1 cellular context compared by ENCODE assay signal in the genomic region with DNA sequence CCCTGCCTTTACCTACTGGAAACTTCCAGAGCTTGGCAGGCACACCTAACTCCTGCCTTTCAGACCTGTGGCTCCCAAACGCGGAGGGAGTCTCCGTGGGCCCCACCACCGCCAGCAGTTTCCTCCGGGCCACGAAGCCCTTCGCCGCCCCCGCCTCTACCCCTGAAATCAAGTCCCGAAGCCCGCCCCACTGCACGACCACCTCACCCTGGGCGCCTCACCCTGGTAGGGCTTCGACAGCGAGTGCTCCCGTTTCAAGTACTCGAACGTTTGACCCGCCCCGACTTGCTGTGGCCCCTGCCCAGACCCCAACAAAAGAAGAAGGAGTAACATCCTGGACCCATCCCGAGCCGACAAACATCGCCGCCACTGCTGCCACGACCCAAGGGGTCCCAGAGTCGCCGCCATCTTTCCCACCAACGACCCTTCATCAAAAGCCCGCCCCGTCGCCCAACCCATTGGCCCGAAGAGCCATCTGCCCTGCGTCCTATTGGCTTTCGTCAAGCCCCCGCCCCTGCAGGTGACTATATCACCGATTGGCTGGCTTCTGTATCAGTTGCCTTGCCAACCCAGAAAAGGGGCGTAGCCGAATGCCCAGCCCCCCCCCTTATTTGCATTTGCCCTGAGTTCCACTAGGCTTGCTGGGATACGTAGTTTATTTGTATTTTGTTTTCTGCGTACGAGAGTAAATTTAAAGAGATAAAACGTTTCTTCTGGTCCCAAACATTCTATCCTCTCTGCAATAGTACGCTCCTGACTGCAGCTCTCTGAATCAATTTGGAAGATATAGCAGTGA.
TF ChIP-seq lines count a peak whose summit lies in the region.

A gene with protein sequence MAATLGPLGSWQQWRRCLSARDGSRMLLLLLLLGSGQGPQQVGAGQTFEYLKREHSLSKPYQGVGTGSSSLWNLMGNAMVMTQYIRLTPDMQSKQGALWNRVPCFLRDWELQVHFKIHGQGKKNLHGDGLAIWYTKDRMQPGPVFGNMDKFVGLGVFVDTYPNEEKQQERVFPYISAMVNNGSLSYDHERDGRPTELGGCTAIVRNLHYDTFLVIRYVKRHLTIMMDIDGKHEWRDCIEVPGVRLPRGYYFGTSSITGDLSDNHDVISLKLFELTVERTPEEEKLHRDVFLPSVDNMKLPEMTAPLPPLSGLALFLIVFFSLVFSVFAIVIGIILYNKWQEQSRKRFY (minus strand): TSS at position 432 of the 796 bp plus-strand sequence. CDS start 24 bp downstream, at position 408.

TF ChIP-seq in HepG2, 621 proteins besides CTCF, POLR2A, EP300 and RAD21 (continued from another document and continues in another):
- TF ChIP-seq ZNF446 (CRISPR knock-in tag; IDR thresholded peaks at IDR 0.05), result no peak
- TF ChIP-seq, protein P1, sequence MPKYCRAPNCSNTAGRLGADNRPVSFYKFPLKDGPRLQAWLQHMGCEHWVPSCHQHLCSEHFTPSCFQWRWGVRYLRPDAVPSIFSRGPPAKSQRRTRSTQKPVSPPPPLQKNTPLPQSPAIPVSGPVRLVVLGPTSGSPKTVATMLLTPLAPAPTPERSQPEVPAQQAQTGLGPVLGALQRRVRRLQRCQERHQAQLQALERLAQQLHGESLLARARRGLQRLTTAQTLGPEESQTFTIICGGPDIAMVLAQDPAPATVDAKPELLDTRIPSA (CRISPR knock-in tag; IDR thresholded peaks at IDR 0.05; ENCODE audit: borderline replicate concordance), result no peak
- TF ChIP-seq YEATS4 (CRISPR knock-in tag; IDR thresholded peaks at IDR 0.05; ENCODE audit: borderline replicate concordance), result peak; percentile 83
- TF ChIP-seq ARID2 (CRISPR knock-in tag; IDR thresholded peaks at IDR 0.05; ENCODE audit: borderline replicate concordance), result peak; percentile 77; the same call in 1 of the 2 replicates
- no peak for TF ChIP-seq ONECUT2 (CRISPR knock-in tag; IDR thresholded peaks at IDR 0.05)
- no peak for TF ChIP-seq NPAS2 (CRISPR knock-in tag; IDR thresholded peaks at IDR 0.05; ENCODE audit: borderline replicate concordance)
- peak; percentile 17; the same call in 1 of the 2 replicates for TF ChIP-seq CBFB (CRISPR knock-in tag; IDR thresholded peaks at IDR 0.05)
- no peak for TF ChIP-seq CC2D1A (CRISPR knock-in tag; IDR thresholded peaks at IDR 0.05)
- TF ChIP-seq PAWR (CRISPR knock-in tag; IDR thresholded peaks at IDR 0.05; ENCODE audit: borderline replicate concordance), result no peak
- TF ChIP-seq RARG (CRISPR knock-in tag; IDR thresholded peaks at IDR 0.05; ENCODE audit: low read depth), result 0 out of 2 replicates have a peak, but pooled peaks have one; percentile 75
- TF ChIP-seq ZNF510 (CRISPR knock-in tag; IDR thresholded peaks at IDR 0.05; ENCODE audit: low read depth), result peak; percentile 88; the same call in 1 of the 2 replicates
- no peak for TF ChIP-seq NAIF1 (CRISPR knock-in tag; IDR thresholded peaks at IDR 0.05; ENCODE audit: borderline replicate concordance)
- TF ChIP-seq HIVEP1 (CRISPR knock-in tag; IDR thresholded peaks at IDR 0.05), result peak; percentile 53; the same call in 1 of the 2 replicates
- TF ChIP-seq PAF1 (CRISPR knock-in tag; IDR thresholded peaks at IDR 0.05), result no peak
- TF ChIP-seq HDAC6 (IDR thresholded peaks at IDR 0.05; ENCODE audit: low read depth, low read length), result no peak
- no peak for TF ChIP-seq HNRNPLL (IDR thresholded peaks at IDR 0.05; ENCODE audit: low read depth, low read length, poor library complexity, severe bottlenecking)
- TF ChIP-seq, protein P2, sequence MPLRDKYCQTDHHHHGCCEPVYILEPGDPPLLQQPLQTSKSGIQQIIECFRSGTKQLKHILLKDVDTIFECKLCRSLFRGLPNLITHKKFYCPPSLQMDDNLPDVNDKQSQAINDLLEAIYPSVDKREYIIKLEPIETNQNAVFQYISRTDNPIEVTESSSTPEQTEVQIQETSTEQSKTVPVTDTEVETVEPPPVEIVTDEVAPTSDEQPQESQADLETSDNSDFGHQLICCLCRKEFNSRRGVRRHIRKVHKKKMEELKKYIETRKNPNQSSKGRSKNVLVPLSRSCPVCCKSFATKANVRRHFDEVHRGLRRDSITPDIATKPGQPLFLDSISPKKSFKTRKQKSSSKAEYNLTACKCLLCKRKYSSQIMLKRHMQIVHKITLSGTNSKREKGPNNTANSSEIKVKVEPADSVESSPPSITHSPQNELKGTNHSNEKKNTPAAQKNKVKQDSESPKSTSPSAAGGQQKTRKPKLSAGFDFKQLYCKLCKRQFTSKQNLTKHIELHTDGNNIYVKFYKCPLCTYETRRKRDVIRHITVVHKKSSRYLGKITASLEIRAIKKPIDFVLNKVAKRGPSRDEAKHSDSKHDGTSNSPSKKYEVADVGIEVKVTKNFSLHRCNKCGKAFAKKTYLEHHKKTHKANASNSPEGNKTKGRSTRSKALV (CRISPR knock-in tag; IDR thresholded peaks at IDR 0.05), result peak; percentile 65; the same call in 1 of the 2 replicates
- no peak for TF ChIP-seq ZNF879 (CRISPR knock-in tag; IDR thresholded peaks at IDR 0.05)
- no peak for TF ChIP-seq ZBTB42 (CRISPR knock-in tag; IDR thresholded peaks at IDR 0.05)
- TF ChIP-seq ERF (CRISPR knock-in tag; IDR thresholded peaks at IDR 0.05), result peak; percentile 32; the same call in 1 of the 2 replicates
- TF ChIP-seq, protein P3, sequence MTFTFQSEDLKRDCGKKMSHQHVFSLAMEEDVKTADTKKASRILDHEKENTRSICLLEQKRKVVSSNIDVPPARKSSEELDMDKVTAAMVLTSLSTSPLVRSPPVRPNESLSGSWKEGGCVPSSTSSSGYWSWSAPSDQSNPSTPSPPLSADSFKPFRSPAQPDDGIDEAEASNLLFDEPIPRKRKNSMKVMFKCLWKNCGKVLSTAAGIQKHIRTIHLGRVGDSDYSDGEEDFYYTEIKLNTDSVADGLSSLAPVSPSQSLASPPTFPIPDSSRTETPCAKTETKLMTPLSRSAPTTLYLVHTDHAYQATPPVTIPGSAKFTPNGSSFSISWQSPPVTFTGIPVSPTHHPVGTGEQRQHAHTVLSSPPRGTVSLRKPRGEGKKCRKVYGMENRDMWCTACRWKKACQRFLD (CRISPR knock-in tag; IDR thresholded peaks at IDR 0.05; ENCODE audit: borderline replicate concordance), result peak; percentile 94
- TF ChIP-seq NR3C1 (CRISPR knock-in tag; IDR thresholded peaks at IDR 0.05), result no peak
- TF ChIP-seq, protein P4, sequence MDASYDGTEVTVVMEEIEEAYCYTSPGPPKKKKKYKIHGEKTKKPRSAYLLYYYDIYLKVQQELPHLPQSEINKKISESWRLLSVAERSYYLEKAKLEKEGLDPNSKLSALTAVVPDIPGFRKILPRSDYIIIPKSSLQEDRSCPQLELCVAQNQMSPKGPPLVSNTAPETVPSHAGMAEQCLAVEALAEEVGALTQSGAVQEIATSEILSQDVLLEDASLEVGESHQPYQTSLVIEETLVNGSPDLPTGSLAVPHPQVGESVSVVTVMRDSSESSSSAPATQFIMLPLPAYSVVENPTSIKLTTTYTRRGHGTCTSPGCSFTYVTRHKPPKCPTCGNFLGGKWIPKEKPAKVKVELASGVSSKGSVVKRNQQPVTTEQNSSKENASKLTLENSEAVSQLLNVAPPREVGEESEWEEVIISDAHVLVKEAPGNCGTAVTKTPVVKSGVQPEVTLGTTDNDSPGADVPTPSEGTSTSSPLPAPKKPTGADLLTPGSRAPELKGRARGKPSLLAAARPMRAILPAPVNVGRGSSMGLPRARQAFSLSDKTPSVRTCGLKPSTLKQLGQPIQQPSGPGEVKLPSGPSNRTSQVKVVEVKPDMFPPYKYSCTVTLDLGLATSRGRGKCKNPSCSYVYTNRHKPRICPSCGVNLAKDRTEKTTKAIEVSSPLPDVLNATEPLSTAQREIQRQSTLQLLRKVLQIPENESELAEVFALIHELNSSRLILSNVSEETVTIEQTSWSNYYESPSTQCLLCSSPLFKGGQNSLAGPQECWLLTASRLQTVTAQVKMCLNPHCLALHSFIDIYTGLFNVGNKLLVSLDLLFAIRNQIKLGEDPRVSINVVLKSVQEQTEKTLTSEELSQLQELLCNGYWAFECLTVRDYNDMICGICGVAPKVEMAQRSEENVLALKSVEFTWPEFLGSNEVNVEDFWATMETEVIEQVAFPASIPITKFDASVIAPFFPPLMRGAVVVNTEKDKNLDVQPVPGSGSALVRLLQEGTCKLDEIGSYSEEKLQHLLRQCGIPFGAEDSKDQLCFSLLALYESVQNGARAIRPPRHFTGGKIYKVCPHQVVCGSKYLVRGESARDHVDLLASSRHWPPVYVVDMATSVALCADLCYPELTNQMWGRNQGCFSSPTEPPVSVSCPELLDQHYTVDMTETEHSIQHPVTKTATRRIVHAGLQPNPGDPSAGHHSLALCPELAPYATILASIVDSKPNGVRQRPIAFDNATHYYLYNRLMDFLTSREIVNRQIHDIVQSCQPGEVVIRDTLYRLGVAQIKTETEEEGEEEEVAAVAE (CRISPR knock-in tag; IDR thresholded peaks at IDR 0.05; ENCODE audit: borderline replicate concordance), result peak; percentile 65; the same call in 1 of the 2 replicates
- no peak for TF ChIP-seq CHD4 (IDR thresholded peaks at IDR 0.05; ENCODE audit: borderline replicate concordance, low read length)
- TF ChIP-seq, protein P5, sequence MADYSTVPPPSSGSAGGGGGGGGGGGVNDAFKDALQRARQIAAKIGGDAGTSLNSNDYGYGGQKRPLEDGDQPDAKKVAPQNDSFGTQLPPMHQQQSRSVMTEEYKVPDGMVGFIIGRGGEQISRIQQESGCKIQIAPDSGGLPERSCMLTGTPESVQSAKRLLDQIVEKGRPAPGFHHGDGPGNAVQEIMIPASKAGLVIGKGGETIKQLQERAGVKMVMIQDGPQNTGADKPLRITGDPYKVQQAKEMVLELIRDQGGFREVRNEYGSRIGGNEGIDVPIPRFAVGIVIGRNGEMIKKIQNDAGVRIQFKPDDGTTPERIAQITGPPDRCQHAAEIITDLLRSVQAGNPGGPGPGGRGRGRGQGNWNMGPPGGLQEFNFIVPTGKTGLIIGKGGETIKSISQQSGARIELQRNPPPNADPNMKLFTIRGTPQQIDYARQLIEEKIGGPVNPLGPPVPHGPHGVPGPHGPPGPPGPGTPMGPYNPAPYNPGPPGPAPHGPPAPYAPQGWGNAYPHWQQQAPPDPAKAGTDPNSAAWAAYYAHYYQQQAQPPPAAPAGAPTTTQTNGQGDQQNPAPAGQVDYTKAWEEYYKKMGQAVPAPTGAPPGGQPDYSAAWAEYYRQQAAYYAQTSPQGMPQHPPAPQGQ (CRISPR knock-in tag; IDR thresholded peaks at IDR 0.05; ENCODE audit: borderline replicate concordance), result no peak
- no peak for TF ChIP-seq BRD4 (CRISPR knock-in tag; IDR thresholded peaks at IDR 0.05)
- 0 out of 2 replicates have a peak, but pooled peaks have one; percentile 40 for TF ChIP-seq ZNF782 (CRISPR knock-in tag; IDR thresholded peaks at IDR 0.05; ENCODE audit: borderline replicate concordance)
- no peak for TF ChIP-seq TEAD2 (CRISPR knock-in tag; IDR thresholded peaks at IDR 0.05)
- 0 out of 2 replicates have a peak, but pooled peaks have one; percentile 80 for TF ChIP-seq ZNF260 (CRISPR knock-in tag; IDR thresholded peaks at IDR 0.05; ENCODE audit: borderline replicate concordance, low read depth)
- TF ChIP-seq SUZ12 (IDR thresholded peaks at IDR 0.05; ENCODE audit: low read depth, low read length), result peak; percentile 60
- no peak for TF ChIP-seq ATF7 (IDR thresholded peaks at IDR 0.05)
- TF ChIP-seq ATF7 (CRISPR knock-in tag; IDR thresholded peaks at IDR 0.05), result 0 out of 2 replicates have a peak, but pooled peaks have one; percentile 46
- TF ChIP-seq FOXP1 (IDR thresholded peaks at IDR 0.05), result no peak
- no peak for TF ChIP-seq FOXP1 (CRISPR knock-in tag; IDR thresholded peaks at IDR 0.05)
- peak; percentile 60; the same call in 1 of the 2 replicates for TF ChIP-seq SP1 (IDR thresholded peaks at IDR 0.05)
- peak; percentile 97 for TF ChIP-seq SP1 (CRISPR knock-in tag; IDR thresholded peaks at IDR 0.05)
- TF ChIP-seq KDM1A (CRISPR knock-in tag; IDR thresholded peaks at IDR 0.05), result no peak
- TF ChIP-seq GLI4 (CRISPR knock-in tag; IDR thresholded peaks at IDR 0.05; ENCODE audit: borderline replicate concordance), result 0 out of 2 replicates have a peak, but pooled peaks have one; percentile 10
- 0 out of 2 replicates have a peak, but pooled peaks have one; percentile 66 for TF ChIP-seq ATF1 (CRISPR knock-in tag; IDR thresholded peaks at IDR 0.05)
- TF ChIP-seq, protein P6, sequence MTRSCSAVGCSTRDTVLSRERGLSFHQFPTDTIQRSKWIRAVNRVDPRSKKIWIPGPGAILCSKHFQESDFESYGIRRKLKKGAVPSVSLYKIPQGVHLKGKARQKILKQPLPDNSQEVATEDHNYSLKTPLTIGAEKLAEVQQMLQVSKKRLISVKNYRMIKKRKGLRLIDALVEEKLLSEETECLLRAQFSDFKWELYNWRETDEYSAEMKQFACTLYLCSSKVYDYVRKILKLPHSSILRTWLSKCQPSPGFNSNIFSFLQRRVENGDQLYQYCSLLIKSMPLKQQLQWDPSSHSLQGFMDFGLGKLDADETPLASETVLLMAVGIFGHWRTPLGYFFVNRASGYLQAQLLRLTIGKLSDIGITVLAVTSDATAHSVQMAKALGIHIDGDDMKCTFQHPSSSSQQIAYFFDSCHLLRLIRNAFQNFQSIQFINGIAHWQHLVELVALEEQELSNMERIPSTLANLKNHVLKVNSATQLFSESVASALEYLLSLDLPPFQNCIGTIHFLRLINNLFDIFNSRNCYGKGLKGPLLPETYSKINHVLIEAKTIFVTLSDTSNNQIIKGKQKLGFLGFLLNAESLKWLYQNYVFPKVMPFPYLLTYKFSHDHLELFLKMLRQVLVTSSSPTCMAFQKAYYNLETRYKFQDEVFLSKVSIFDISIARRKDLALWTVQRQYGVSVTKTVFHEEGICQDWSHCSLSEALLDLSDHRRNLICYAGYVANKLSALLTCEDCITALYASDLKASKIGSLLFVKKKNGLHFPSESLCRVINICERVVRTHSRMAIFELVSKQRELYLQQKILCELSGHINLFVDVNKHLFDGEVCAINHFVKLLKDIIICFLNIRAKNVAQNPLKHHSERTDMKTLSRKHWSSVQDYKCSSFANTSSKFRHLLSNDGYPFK (CRISPR knock-in tag; IDR thresholded peaks at IDR 0.05; ENCODE audit: borderline replicate concordance), result peak; percentile 94
- TF ChIP-seq, protein P7, sequence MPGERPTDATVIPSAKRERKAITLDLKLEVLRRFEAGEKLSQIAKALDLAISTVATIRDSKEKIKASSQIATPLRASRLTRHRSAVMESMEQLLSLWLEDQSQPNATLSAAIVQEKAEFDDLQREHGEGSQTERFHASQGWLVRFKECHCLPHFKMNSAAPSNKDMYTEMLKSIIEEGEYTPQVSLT (CRISPR knock-in tag; IDR thresholded peaks at IDR 0.05; ENCODE audit: borderline replicate concordance, low read depth), result no peak
- TF ChIP-seq, protein P8, sequence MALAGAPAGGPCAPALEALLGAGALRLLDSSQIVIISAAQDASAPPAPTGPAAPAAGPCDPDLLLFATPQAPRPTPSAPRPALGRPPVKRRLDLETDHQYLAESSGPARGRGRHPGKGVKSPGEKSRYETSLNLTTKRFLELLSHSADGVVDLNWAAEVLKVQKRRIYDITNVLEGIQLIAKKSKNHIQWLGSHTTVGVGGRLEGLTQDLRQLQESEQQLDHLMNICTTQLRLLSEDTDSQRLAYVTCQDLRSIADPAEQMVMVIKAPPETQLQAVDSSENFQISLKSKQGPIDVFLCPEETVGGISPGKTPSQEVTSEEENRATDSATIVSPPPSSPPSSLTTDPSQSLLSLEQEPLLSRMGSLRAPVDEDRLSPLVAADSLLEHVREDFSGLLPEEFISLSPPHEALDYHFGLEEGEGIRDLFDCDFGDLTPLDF (CRISPR knock-in tag; IDR thresholded peaks at IDR 0.05), result peak; percentile 54; the same call in 1 of the 2 replicates
- TF ChIP-seq, protein P9, sequence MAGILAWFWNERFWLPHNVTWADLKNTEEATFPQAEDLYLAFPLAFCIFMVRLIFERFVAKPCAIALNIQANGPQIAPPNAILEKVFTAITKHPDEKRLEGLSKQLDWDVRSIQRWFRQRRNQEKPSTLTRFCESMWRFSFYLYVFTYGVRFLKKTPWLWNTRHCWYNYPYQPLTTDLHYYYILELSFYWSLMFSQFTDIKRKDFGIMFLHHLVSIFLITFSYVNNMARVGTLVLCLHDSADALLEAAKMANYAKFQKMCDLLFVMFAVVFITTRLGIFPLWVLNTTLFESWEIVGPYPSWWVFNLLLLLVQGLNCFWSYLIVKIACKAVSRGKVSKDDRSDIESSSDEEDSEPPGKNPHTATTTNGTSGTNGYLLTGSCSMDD (CRISPR knock-in tag; IDR thresholded peaks at IDR 0.05), result no peak
